In genomic region chr1:7301346-7301993, GRCh38 we compare ENCODE assay signal across 17 cellular contexts.
A peak's percentile ranks its signal among the peaks of the same experiment; 100 is the strongest.
DNase-seq lines count a peak whose midpoint lies in the region; TF ChIP-seq lines count a peak whose summit lies in the region.
"Had no signal": no experiment of that assay in that cellular context is flagged by ENCODE, and none has a peak within 500 bp of the region (broad histone marks: within the 10 kb centered on the region; RNA-seq: fewer than 3 reads in every experiment).

No MANE protein-coding gene starts in this region.

- no peak overlapping the region for H3K4me3 Mint-ChIP-seq in osteocyte (ENCODE audit: unreplicated experiment)
- H3K4me3 Mint-ChIP-seq: CD14-positive monocyte had no signal

- peak; percentile 39 for DNase-seq in GM23248
- no peak for DNase-seq in RWPE1 (ENCODE audit: low spot score)
- peak; percentile 75 for DNase-seq in esophagus muscularis mucosa (ENCODE audit: extremely low spot score)
- peak; percentile 68 for DNase-seq in osteocyte (ENCODE audit: extremely low spot score, unreplicated experiment)
- no peak for DNase-seq in HEK293T (ENCODE audit: extremely low spot score)
- no peak for DNase-seq in putamen (ENCODE audit: low spot score)
- no peak for DNase-seq in mesendoderm
- no peak for DNase-seq in AG08395 (ENCODE audit: low spot score)
- DNase-seq: activated CD4-positive, alpha-beta T cell treated with anti-CD3 and anti-CD28 coated beads, Interleukin-2, amount 50 U/mL, for 48 hours; KG1; NCI-H2227 treated with DMSO at 0.1 percent for 48 hours; stimulated activated CD4-positive, alpha-beta T cell treated with anti-CD3 and anti-CD28 coated beads, Interleukin-4, amount 100 ng/mL, for 24 hours had no signal

- H3K4me1 ChIP-seq in GM23248 (ENCODE audit: insufficient read depth) (peaks cover 42% of the 10 kb centered on the region), esophagus muscularis mucosa (peaks cover 11 to 34% (median 28%) of the 10 kb centered on the region in 4 donors), mesendoderm (ENCODE audit: control insufficient read depth, low read depth, low read length) (peaks cover 2% of the 10 kb centered on the region)
- H3K4me1 ChIP-seq: HAP-1 had no signal

- no peak for TF ChIP-seq EP300 in esophagus muscularis mucosa (IDR thresholded peaks at IDR 0.05)

- no peaks in the 10 kb centered on the region for H4K20me1 ChIP-seq in GM23248 (ENCODE audit: insufficient read depth)

- no peak overlapping the region for H4K8ac ChIP-seq in mesendoderm (ENCODE audit: low read depth, low read length)

- H3K9ac ChIP-seq in GM23248 (no peak overlapping the region), mesendoderm (ENCODE audit: low read length) (no peak overlapping the region)

- no peaks in the 10 kb centered on the region for H3K36me3 Mint-ChIP-seq in osteocyte (ENCODE audit: unreplicated experiment)
- H3K36me3 Mint-ChIP-seq: CD14-positive monocyte had no signal

- no peak overlapping the region for H2BK15ac ChIP-seq in mesendoderm (replicated peaks; ENCODE audit: low read depth)

- no peak for TF ChIP-seq CTCF in RWPE1 (conservative IDR thresholded peaks at IDR 0.05; ENCODE audit: low read depth)
- TF ChIP-seq CTCF in esophagus muscularis mucosa (IDR thresholded peaks at IDR 0.05), result no peak
- TF ChIP-seq CTCF in osteocyte (IDR thresholded peaks at IDR 0.05), result no peak

- peaks cover 7% of the 10 kb centered on the region for H3K9me3 Mint-ChIP-seq in osteocyte (ENCODE audit: unreplicated experiment)

- H3K27me3 ChIP-seq in GM23248 (replicated peaks; ENCODE audit: insufficient read depth), result no peaks in the 10 kb centered on the region
- no peaks in the 10 kb centered on the region for H3K27me3 ChIP-seq in esophagus muscularis mucosa
- no peaks in the 10 kb centered on the region for H3K27me3 ChIP-seq in mesendoderm (ENCODE audit: insufficient read depth, low read length, poor library complexity)

- no peak overlapping the region for H4K5ac ChIP-seq in mesendoderm (ENCODE audit: low read length)

- H3K27ac ChIP-seq in GM23248 (peak overlapping the region; percentile 93), RWPE1 (peak overlapping the region; percentile 66), esophagus muscularis mucosa (replicated peaks in 1 of 4) (no peak overlapping the region), mesendoderm (ENCODE audit: low read depth, low read length) (no peak overlapping the region)
- H3K27ac ChIP-seq: HL-60, thoracic aorta had no signal

- no peaks in the 10 kb centered on the region for H3K36me3 ChIP-seq in GM23248 (ENCODE audit: low read depth)
- no peaks in the 10 kb centered on the region for H3K36me3 ChIP-seq in esophagus muscularis mucosa
- H3K36me3 ChIP-seq in mesendoderm (ENCODE audit: control insufficient read depth, insufficient read depth, low read length), result no peaks in the 10 kb centered on the region
- H3K36me3 ChIP-seq: HAP-1, thoracic aorta had no signal

- no peak overlapping the region for H2AFZ ChIP-seq in GM23248

- POLR2A ChIA-PET in RWPE1 (lab: Yijun Ruan, JAX; ENCODE audit: low non-redundant PET), result no interaction called here
- POLR2A ChIA-PET in HEK293T (lab: Yijun Ruan, JAX), result interaction anchor here (0.8 to 1.0 kb wide), 3 partner anchors 17 to 223 kb away, joined by 3 to 4 read pairs (median 3); no protein-coding TSS in a partner anchor

- no peak overlapping the region for H3K4ac ChIP-seq in mesendoderm (ENCODE audit: low read depth, low read length)

- CTCF ChIA-PET in RWPE1 (lab: Yijun Ruan, JAX) (interaction anchor here (0.6 to 0.8 kb wide), 2 partner anchors 11 to 82 kb away, joined by 3 to 4 read pairs; no protein-coding TSS in a partner anchor), HEK293T (lab: Yijun Ruan, JAX) (interaction anchor here (0.6 kb wide), 2 partner anchors 276 to 1238 kb away, joined by 3 read pairs; no protein-coding TSS in a partner anchor)

- no peaks in the 10 kb centered on the region for H3K9me2 ChIP-seq in GM23248 (ENCODE audit: insufficient read depth)

- H3K4me2 ChIP-seq in GM23248 (ENCODE audit: unreplicated experiment) (no peak overlapping the region), mesendoderm (ENCODE audit: low read length) (no peak overlapping the region)

- no peaks in the 10 kb centered on the region for H3K79me1 ChIP-seq in mesendoderm (ENCODE audit: low read length)

- H3K23ac ChIP-seq in mesendoderm (ENCODE audit: low read length), result no peak overlapping the region

- no peak overlapping the region for H3K18ac ChIP-seq in mesendoderm (ENCODE audit: low read length)

- in situ Hi-C loops in GM23248 (cut with MboI), result no loop called here

- peaks cover 57% of the 10 kb centered on the region for H3K4me1 Mint-ChIP-seq in osteocyte (ENCODE audit: unreplicated experiment)
- H3K4me1 Mint-ChIP-seq: CD14-positive monocyte had no signal

- no peak overlapping the region for H2BK5ac ChIP-seq in mesendoderm (ENCODE audit: low read length)

- no peak overlapping the region for H3K56ac ChIP-seq in mesendoderm (ENCODE audit: low read length)

- H2BK120ac ChIP-seq in mesendoderm (ENCODE audit: low read depth, low read length), result no peak overlapping the region

- intact Hi-C loops in esophagus muscularis mucosa (cut with DNase I), result no loop called here

- WGBS in GM23248 (ENCODE audit: low coverage in 1 of 2, low lambda C conversion rate in 2 of 2, missing lambda C conversion rate in 2 of 2), 2 experiments, result 51 to 55% methylated on average over 9 to 11 of the region's 11 CpGs
- WGBS in esophagus muscularis mucosa, result 81% methylated on average over 11 of the region's 11 CpGs
- WGBS in mesendoderm (ENCODE audit: extremely low coverage, insufficient coverage, low lambda C conversion rate), result no CpG with 5 or more reads among the region's 11 CpGs

- no peak for TF ChIP-seq POLR2A in esophagus muscularis mucosa (IDR thresholded peaks at IDR 0.05; ENCODE audit: low read depth)

- no peaks in the 10 kb centered on the region for H3K79me2 ChIP-seq in GM23248 (ENCODE audit: insufficient read depth)
- H3K79me2 ChIP-seq in mesendoderm (ENCODE audit: control insufficient read depth, insufficient read depth, low read length), result no peaks in the 10 kb centered on the region

- H2AK5ac ChIP-seq in mesendoderm (ENCODE audit: low read length), result no peak overlapping the region

- H3K4me3 ChIP-seq in GM23248 (no peak overlapping the region), esophagus muscularis mucosa (no peak overlapping the region), mesendoderm (ENCODE audit: low read length) (no peak overlapping the region)
- H3K4me3 ChIP-seq: GM12878, HAP-1, thoracic aorta had no signal

- no peaks in the 10 kb centered on the region for H3K9me3 ChIP-seq in GM23248 (ENCODE audit: low read depth)
- peaks cover 0 to 13% (median 5%) of the 10 kb centered on the region in 4 donors for H3K9me3 ChIP-seq in esophagus muscularis mucosa
- H3K9me3 ChIP-seq: HAP-1, thoracic aorta had no signal

- peak overlapping the region; percentile 51 for H3K27ac Mint-ChIP-seq in osteocyte (ENCODE audit: unreplicated experiment)
- H3K27ac Mint-ChIP-seq: CD14-positive monocyte had no signal

- H3K27me3 Mint-ChIP-seq in osteocyte (ENCODE audit: unreplicated experiment), result no peaks in the 10 kb centered on the region

- peaks cover 44% of the 10 kb centered on the region for H3F3A ChIP-seq in GM23248 (ENCODE audit: insufficient read depth)

TF ChIP-seq in HEK293T, 16 proteins besides CTCF, POLR2A, EP300 and RAD21:
- TF ChIP-seq PKNOX1 (IDR thresholded peaks at IDR 0.05) (no peak), ZNF384 (IDR thresholded peaks at IDR 0.05) (no peak), BHLHE40 (IDR thresholded peaks at IDR 0.05; ENCODE audit: borderline replicate concordance) (no peak), HDGF (IDR thresholded peaks at IDR 0.05; ENCODE audit: borderline replicate concordance) (no peak), SP1 (IDR thresholded peaks at IDR 0.05) (no peak), SUZ12 (IDR thresholded peaks at IDR 0.05) (no peak)

Comparison
In these comparisons a context has a peak if more than half of its experiments do, and no peak if none do; other contexts are left out.
1. DNase-seq: peak in GM23248 (single experiment), esophagus muscularis mucosa (single experiment) and osteocyte (single experiment); none in RWPE1 (single experiment), HEK293T (single experiment), putamen (single experiment), mesendoderm (single experiment) and AG08395 (single experiment).
2. H3K27ac ChIP-seq: peak in GM23248 (single experiment) and RWPE1 (single experiment); none in esophagus muscularis mucosa (0 of 4) and mesendoderm (single experiment).